Comparison of ENCODE assay signal across 1 cellular context in genomic region chr21:34993521-34993921, GRCh38. TPM values are rescaled to one million over a fixed set of nuclear protein-coding genes. Genes with fewer than 3 reads are reported as not detected.
"Had no signal": no experiment of that assay in that cellular context is flagged by ENCODE, and none has a peak within 500 bp of the region (broad histone marks: within the 10 kb centered on the region; RNA-seq: fewer than 3 reads in every experiment).

No MANE protein-coding gene starts in this region.

RNA-seq across cellular contexts. Expression of gene RUNX1, which starts 55.6 kb away (rescaled TPM):
- polyA plus RNA-seq: neural cell had no signal
